In genomic region chr4:70651864-70652506, GRCh38 we compare ENCODE assay signal across 8 cellular contexts. TPM values are rescaled to one million over a fixed set of nuclear protein-coding genes. Genes with fewer than 3 reads are reported as not detected.
DNase-seq lines count a peak whose midpoint lies in the region; TF ChIP-seq lines count a peak whose summit lies in the region.

No MANE protein-coding gene starts in this region.

- peaks cover 19% of the 10 kb centered on the region for H3K36me3 ChIP-seq in KMS-11 (ENCODE audit: insufficient read depth)
- peaks cover 17% of the 10 kb centered on the region; the same call in 1 of the 2 replicates for H3K36me3 ChIP-seq in SU-DHL-6 (ENCODE audit: low read length)

- H3F3A ChIP-seq in SU-DHL-6 (ENCODE audit: insufficient read depth): peaks cover 50% of the 10 kb centered on the region; the same call in 1 of the 2 replicates

- no peak overlapping the region for H2AFZ ChIP-seq in KMS-11 (ENCODE audit: low read depth)
- no peak overlapping the region for H2AFZ ChIP-seq in SU-DHL-6 (ENCODE audit: low read depth, low read length, severe bottlenecking)

- intact Hi-C loops in posterior cingulate gyrus (cut with DNase I): no loop called here

- DNase-seq in AG09319 (ENCODE audit: extremely low read depth, low read depth) (no peak), germinal center (ENCODE audit: low spot score) (peak; percentile 37), renal cortical epithelial cell (ENCODE audit: low read depth) (peak; percentile 65), 8988T (no peak), posterior cingulate gyrus (no peak)

- H3K4me3 ChIP-seq in GM12875 (ENCODE audit: low read depth, low read length): no peak overlapping the region
- H3K4me3 ChIP-seq in KMS-11 (IDR thresholded peaks at IDR 0.05; ENCODE audit: insufficient read depth, low read depth, low read length): no peak overlapping the region
- H3K4me3 ChIP-seq in SU-DHL-6 (ENCODE audit: insufficient read depth, low read length, poor library complexity, severe bottlenecking): no peak overlapping the region

- TF ChIP-seq CTCF in AG09319 (IDR thresholded peaks at IDR 0.05; ENCODE audit: low read depth, low read length) (peak; percentile 40), GM12875 (IDR thresholded peaks at IDR 0.05; ENCODE audit: borderline replicate concordance, insufficient read depth, low read depth, low read length) (peak; percentile 13; the same call in 1 of the 2 replicates), KMS-11 (conservative IDR thresholded peaks at IDR 0.05; ENCODE audit: low read depth, low read length) (peak; percentile 68), SU-DHL-6 (IDR thresholded peaks at IDR 0.05; ENCODE audit: insufficient read depth, low read length, poor library complexity, severe bottlenecking) (peak; percentile 17)

- no peaks in the 10 kb centered on the region for H3K9me3 ChIP-seq in SU-DHL-6 (ENCODE audit: insufficient read depth, low read length)

- peaks cover 47% of the 10 kb centered on the region for H3K4me1 ChIP-seq in KMS-11 (ENCODE audit: low read depth, poor library complexity, severe bottlenecking)

- H3K4me2 ChIP-seq in KMS-11 (no peak overlapping the region), SU-DHL-6 (ENCODE audit: low read depth, low read length, poor library complexity, severe bottlenecking) (no peak overlapping the region)

- no peaks in the 10 kb centered on the region for H4K20me1 ChIP-seq in KMS-11 (ENCODE audit: insufficient read depth)
- no peaks in the 10 kb centered on the region for H4K20me1 ChIP-seq in SU-DHL-6 (ENCODE audit: low read depth, low read length)

- no peak overlapping the region for H3K9ac ChIP-seq in KMS-11
- H3K9ac ChIP-seq in SU-DHL-6 (ENCODE audit: low read length): no peak overlapping the region

- H3K27me3 ChIP-seq in KMS-11 (ENCODE audit: insufficient read depth, low read depth): no peaks in the 10 kb centered on the region
- H3K27me3 ChIP-seq in SU-DHL-6 (ENCODE audit: low read length): no peaks in the 10 kb centered on the region

- H3K27ac ChIP-seq in KMS-11 (no peak overlapping the region), SU-DHL-6 (ENCODE audit: low read depth, low read length) (peak overlapping the region; percentile 23; the same call in 1 of the 2 replicates)

- H3K79me2 ChIP-seq in KMS-11 (ENCODE audit: insufficient read depth, low read depth): peaks cover 9% of the 10 kb centered on the region; the same call in 1 of the 2 replicates
- no peaks in the 10 kb centered on the region for H3K79me2 ChIP-seq in SU-DHL-6 (ENCODE audit: insufficient read depth, low read length)

- no peaks in the 10 kb centered on the region for H3K9me2 ChIP-seq in SU-DHL-6 (replicated peaks; ENCODE audit: insufficient read depth, low read length)

RNA-seq across cellular contexts. Expression of gene JCHAIN, which starts 14.3 kb away (rescaled TPM):
- total RNA-seq in renal cortical epithelial cell: 0.30 TPM in 1 of 2 replicates, not detected in the other

RNA-seq across cellular contexts. Expression of gene ENAM, which starts 23.4 kb away (rescaled TPM):
- 3.3 TPM in 2 replicates for total RNA-seq in renal cortical epithelial cell

RNA-seq across cellular contexts. Expression of gene UTP3, which starts 36.3 kb away (rescaled TPM):
- 15.1 and 47.4 TPM in 2 replicates for total RNA-seq in renal cortical epithelial cell

RNA-seq across cellular contexts. Expression of gene AMBN, which starts 59.9 kb away (rescaled TPM):
- total RNA-seq in renal cortical epithelial cell: not detected in 2 replicates

Comparison
In these comparisons a context has a peak if more than half of its experiments do, and no peak if none do; other contexts are left out.
1. DNase-seq: peak in germinal center (single experiment) and renal cortical epithelial cell (single experiment); none in AG09319 (single experiment), 8988T (single experiment) and posterior cingulate gyrus (0 of 10).
2. CTCF ChIP-seq: peak in every context shown above with its lines; median percentile 68 in KMS-11; 40 in AG09319; 17 in SU-DHL-6; 13 in GM12875.